ENCODE assay signal across 22 cellular contexts in genomic region chr9:15433661-15434060, GRCh38. TPM values are rescaled to one million over a fixed set of nuclear protein-coding genes. Genes with fewer than 3 reads are reported as not detected.
DNase-seq lines count a peak whose midpoint lies in the region; ATAC-seq, FAIRE-seq and TF ChIP-seq lines count a peak whose summit lies in the region.
"Had no signal": no experiment of that assay in that cellular context is flagged by ENCODE, and none has a peak within 500 bp of the region (broad histone marks: within the 10 kb centered on the region; RNA-seq: fewer than 3 reads in every experiment).

No MANE protein-coding gene starts in this region.

- peaks cover 18% of the 10 kb centered on the region for H3K4me1 ChIP-seq in upper lobe of right lung
- H3K4me1 ChIP-seq: BE2C had no signal

- H3K27me3 ChIP-seq in upper lobe of right lung, result no peaks in the 10 kb centered on the region
- H3K27me3 ChIP-seq: BE2C, colonic mucosa, right lobe of liver had no signal

- CTCF ChIA-PET in activated CD4-positive, alpha-beta memory T cell treated with anti-CD3 and anti-CD28 coated beads, Interleukin-2, amount 10 ng/mL, durations not matched to agents 7 days and 5 days (lab: Charles Lee), result no interaction called here

- peak overlapping the region; percentile 18 for H3K27ac ChIP-seq in upper lobe of right lung
- H3K27ac ChIP-seq: colonic mucosa, KMS-11, right lobe of liver had no signal

- H3K4me3 ChIP-seq in upper lobe of right lung, result no peak overlapping the region
- H3K4me3 ChIP-seq: colonic mucosa, right lobe of liver had no signal

- H3K27ac Mint-ChIP-seq in activated CD4-positive, alpha-beta memory T cell treated with anti-CD3 and anti-CD28 coated beads, Interleukin-2, amount 10 ng/mL, durations not matched to agents 7 days and 5 days, result no peak overlapping the region
- H3K27ac Mint-ChIP-seq: activated naive CD4-positive, alpha-beta T cell treated with anti-CD3 and anti-CD28 coated beads, Interleukin-2, amount 50 U/mL, for 72 hours; brain; H9; WTC11 had no signal

- no peaks in the 10 kb centered on the region for H3K27me3 Mint-ChIP-seq in activated CD4-positive, alpha-beta memory T cell treated with anti-CD3 and anti-CD28 coated beads, Interleukin-2, amount 10 ng/mL, durations not matched to agents 7 days and 5 days
- H3K27me3 Mint-ChIP-seq: brain; stimulated activated memory B cell treated with anti-CD40 and anti-IgM and Interleukin-4, amounts not matched to agents 10 μg/mL and 1 μg/mL and 100 μg/mL, for 72 hours had no signal

- no peaks in the 10 kb centered on the region for H3K9me3 ChIP-seq in upper lobe of right lung
- H3K9me3 ChIP-seq: BE2C, colonic mucosa, right lobe of liver had no signal

- ATAC-seq in GM18870 (IDR thresholded peaks at IDR 0.05; ENCODE audit: unreplicated experiment) (peak; percentile 69), GM21576 (IDR thresholded peaks at IDR 0.05; ENCODE audit: unreplicated experiment) (peak; percentile 78), HG03108 (IDR thresholded peaks at IDR 0.05; ENCODE audit: unreplicated experiment) (peak; percentile 51), upper lobe of right lung (no peak)
- ATAC-seq: activated naive CD4-positive, alpha-beta T cell treated with anti-CD3 and anti-CD28 coated beads, Interleukin-2, amount 50 U/mL, for 72 hours; right lobe of liver; stimulated activated memory B cell treated with anti-CD40 and anti-IgM and Interleukin-4, amounts not matched to agents 10 μg/mL and 1 μg/mL and 100 μg/mL, for 72 hours; WTC11 had no signal

- peaks cover 73% of the 10 kb centered on the region for H3K36me3 Mint-ChIP-seq in activated CD4-positive, alpha-beta memory T cell treated with anti-CD3 and anti-CD28 coated beads, Interleukin-2, amount 10 ng/mL, durations not matched to agents 7 days and 5 days (ENCODE audit: low read depth)

- no peak overlapping the region for H3K4me3 Mint-ChIP-seq in activated CD4-positive, alpha-beta memory T cell treated with anti-CD3 and anti-CD28 coated beads, Interleukin-2, amount 10 ng/mL, durations not matched to agents 7 days and 5 days
- H3K4me3 Mint-ChIP-seq: brain; H9; stimulated activated memory B cell treated with anti-CD40 and anti-IgM and Interleukin-4, amounts not matched to agents 10 μg/mL and 1 μg/mL and 100 μg/mL, for 72 hours; WTC11 had no signal

- POLR2A ChIA-PET in activated CD4-positive, alpha-beta memory T cell treated with anti-CD3 and anti-CD28 coated beads, Interleukin-2, amount 10 ng/mL, durations not matched to agents 7 days and 5 days (lab: Charles Lee), result no interaction called here

- H3K4me1 Mint-ChIP-seq in activated CD4-positive, alpha-beta memory T cell treated with anti-CD3 and anti-CD28 coated beads, Interleukin-2, amount 10 ng/mL, durations not matched to agents 7 days and 5 days, result peaks cover 53% of the 10 kb centered on the region

- H3K36me3 ChIP-seq in upper lobe of right lung, result peaks cover 23% of the 10 kb centered on the region
- H3K36me3 ChIP-seq: colonic mucosa had no signal

- no peak for DNase-seq in upper lobe of right lung
- DNase-seq in RCC 7860 (ENCODE audit: low spot score), result no peak
- no peak for DNase-seq in activated CD4-positive, alpha-beta memory T cell treated with anti-CD3 and anti-CD28 coated beads, Interleukin-2, amount 10 ng/mL, durations not matched to agents 7 days and 5 days
- DNase-seq in SKM-1 (lab: John Stamatoyannopoulos, UW; ENCODE audit: unreplicated experiment), result no peak
- no peak for DNase-seq in NCI-H2171 (lab: John Stamatoyannopoulos, UW)
- DNase-seq: BE2C, colonic mucosa, H9, islet precursor cell, NCI-H1092 treated with DMSO at 0.1 percent for 48 hours, NCI-H69, OCI-M1, right lobe of liver had no signal

- no peak for TF ChIP-seq CTCF in upper lobe of right lung (IDR thresholded peaks at IDR 0.05)

- intact Hi-C loops in upper lobe of right lung (cut with DNase I), result no loop called here

- no peak for FAIRE-seq in RCC 7860 (lab: Jason Lieb, UNC)
- FAIRE-seq: G401.6 had no signal

- H3K9me3 Mint-ChIP-seq in activated CD4-positive, alpha-beta memory T cell treated with anti-CD3 and anti-CD28 coated beads, Interleukin-2, amount 10 ng/mL, durations not matched to agents 7 days and 5 days, result no peaks in the 10 kb centered on the region
- H3K9me3 Mint-ChIP-seq: activated naive CD4-positive, alpha-beta T cell treated with anti-CD3 and anti-CD28 coated beads, Interleukin-2, amount 50 U/mL, for 72 hours; stimulated activated memory B cell treated with anti-CD40 and anti-IgM and Interleukin-4, amounts not matched to agents 10 μg/mL and 1 μg/mL and 100 μg/mL, for 72 hours had no signal

RNA-seq across cellular contexts. Expression of gene SNAPC3, which starts 11.0 kb away (rescaled TPM):
- 31.3 TPM for total RNA-seq in upper lobe of right lung
- total RNA-seq in activated CD4-positive, alpha-beta memory T cell treated with anti-CD3 and anti-CD28 coated beads, Interleukin-2, amount 10 ng/mL, durations not matched to agents 7 days and 5 days, result 10 to 100 TPM; 35.6 to 37.5 TPM
